10 cellular contexts compared by ENCODE assay signal in the genomic region with DNA sequence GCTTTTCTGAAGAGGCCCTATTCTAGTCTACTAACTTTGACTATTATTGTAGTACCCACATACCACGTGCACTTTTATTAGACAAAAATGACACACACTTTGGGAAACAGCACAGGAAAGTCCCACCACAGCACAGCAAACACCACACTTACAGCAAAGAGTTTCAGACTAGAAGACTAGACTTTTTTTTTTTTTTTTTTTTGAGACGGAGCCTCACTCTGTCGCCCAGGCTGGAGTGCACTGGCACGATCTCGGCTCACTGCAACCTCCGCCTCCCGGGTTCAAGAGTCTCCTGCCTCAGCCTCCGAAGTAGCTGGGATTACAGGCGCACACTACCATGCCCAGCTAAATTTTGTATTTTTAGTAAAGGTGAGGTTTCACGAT. TPM values are rescaled to one million over a fixed set of nuclear protein-coding genes. Genes with fewer than 3 reads are reported as not detected.
DNase-seq lines count a peak whose midpoint lies in the region; ATAC-seq and TF ChIP-seq lines count a peak whose summit lies in the region.
"Had no signal": no experiment of that assay in that cellular context is flagged by ENCODE, and none has a peak within 500 bp of the region (broad histone marks: within the 10 kb centered on the region; RNA-seq: fewer than 3 reads in every experiment).

No MANE protein-coding gene starts in this region.

- POLR2A ChIA-PET in MCF 10A (lab: Yijun Ruan, JAX), result interaction anchor here (0.9 to 1.8 kb wide), 4 partner anchors 10 to 18 kb away, joined by 3 to 10 read pairs (median 6); no protein-coding TSS in a partner anchor

- peaks cover 95% of the 10 kb centered on the region for H4K20me1 ChIP-seq in osteoblast (ENCODE audit: insufficient read depth, low read length)

- intact Hi-C loops in MCF 10A (cut with micrococcal nuclease), result no loop called here

- peaks cover 42% of the 10 kb centered on the region for H3K4me1 ChIP-seq in osteoblast (ENCODE audit: insufficient read depth, low read length)

- H3K9me3 Mint-ChIP-seq in MCF 10A (ENCODE audit: unreplicated experiment), result no peaks in the 10 kb centered on the region

- peak overlapping the region; percentile 43 for H3K27ac ChIP-seq in osteoblast (ENCODE audit: low read depth, low read length)

- ATAC-seq in HG02885 (IDR thresholded peaks at IDR 0.05; ENCODE audit: poor library complexity, unreplicated experiment) (peak; percentile 52), HG03095 (IDR thresholded peaks at IDR 0.05; ENCODE audit: unreplicated experiment) (no peak)

- no peaks in the 10 kb centered on the region for H3K27me3 Mint-ChIP-seq in MCF 10A (ENCODE audit: insufficient read depth, unreplicated experiment)

- BruUV-seq in MCF 10A (replicated peaks; lab: Mats Ljungman, UMichigan), result no TSS peak

- CTCF ChIA-PET in MCF 10A (lab: Yijun Ruan, JAX), result interaction anchor here (0.6 to 1.2 kb wide), 4 partner anchors 9 to 413 kb away, joined by 3 to 4 read pairs (median 3); no protein-coding TSS in a partner anchor

- H3K79me2 ChIP-seq in osteoblast (ENCODE audit: insufficient read depth, low read length), result peaks cover 99% of the 10 kb centered on the region

- peak; percentile 24 for DNase-seq in EH (ENCODE audit: low read depth)
- DNase-seq in MCF 10A (ENCODE audit: unreplicated experiment), result no peak
- DNase-seq in osteoblast (ENCODE audit: insufficient read length, low spot score, missing footprints), result no peak
- no peak for DNase-seq in NCI-H446 treated with DMSO at 0.1 percent for 48 hours (lab: John Stamatoyannopoulos, UW)
- no peak for DNase-seq in NCI-H128 (lab: John Stamatoyannopoulos, UW; ENCODE audit: unreplicated experiment)
- no peak for DNase-seq in RPMI8226
- DNase-seq: central memory CD4-positive, alpha-beta T cell; testis had no signal

- H3K9me3 ChIP-seq in osteoblast (ENCODE audit: low read depth, low read length), result no peaks in the 10 kb centered on the region
- H3K9me3 ChIP-seq: testis had no signal

- peaks cover 38% of the 10 kb centered on the region for H3K4me1 Mint-ChIP-seq in MCF 10A (ENCODE audit: insufficient read depth, unreplicated experiment)

- peaks cover 52% of the 10 kb centered on the region for H3K36me3 Mint-ChIP-seq in MCF 10A (ENCODE audit: insufficient read depth, unreplicated experiment)

- H3K27me3 ChIP-seq in osteoblast (ENCODE audit: insufficient read depth, low read length), result no peaks in the 10 kb centered on the region
- H3K27me3 ChIP-seq: testis had no signal

- TF ChIP-seq CTCF in MCF 10A (IDR thresholded peaks at IDR 0.05; ENCODE audit: unreplicated experiment), result no peak
- TF ChIP-seq CTCF in osteoblast (IDR thresholded peaks at IDR 0.05; ENCODE audit: extremely low read depth, low read depth, low read length), result no peak

- no peak overlapping the region for H3K4me3 ChIP-seq in osteoblast (ENCODE audit: insufficient read depth, low read length)
- H3K4me3 ChIP-seq: testis had no signal

- H3K4me2 ChIP-seq in osteoblast (ENCODE audit: insufficient read depth, low read length), result no peak overlapping the region

- no peak overlapping the region for H2AFZ ChIP-seq in osteoblast (ENCODE audit: low read length)

- peaks cover 13% of the 10 kb centered on the region for H3K36me3 ChIP-seq in osteoblast (ENCODE audit: insufficient read depth, low read length)

- H3K27ac Mint-ChIP-seq in MCF 10A (ENCODE audit: low read depth, unreplicated experiment), result peak overlapping the region; percentile 54

- no peak overlapping the region for H3K4me3 Mint-ChIP-seq in MCF 10A (ENCODE audit: unreplicated experiment)

RNA-seq across cellular contexts. Expression of a gene that starts 20.1 kb away (rescaled TPM):
- total RNA-seq in MCF 10A (2022) (813 and 886 TPM in 2 replicates), osteoblast (401 and 433 TPM in 2 replicates)
